11 cellular contexts compared by ENCODE assay signal in genomic region chr16:64864232-64864803, GRCh38.
DNase-seq lines count a peak whose midpoint lies in the region; ATAC-seq, FAIRE-seq and TF ChIP-seq lines count a peak whose summit lies in the region.
"Had no signal": no experiment of that assay in that cellular context is flagged by ENCODE, and none has a peak within 500 bp of the region (broad histone marks: within the 10 kb centered on the region; RNA-seq: fewer than 3 reads in every experiment).

No MANE protein-coding gene starts in this region.

- intact Hi-C loops in activated CD4-positive, alpha-beta T cell treated with anti-CD3 and anti-CD28 coated beads for 36 hours (cut with DNase I, micrococcal nuclease): no loop called here

- H3K4me1 Mint-ChIP-seq in activated CD4-positive, alpha-beta T cell treated with anti-CD3 and anti-CD28 coated beads for 36 hours: no peaks in the 10 kb centered on the region
- H3K4me1 Mint-ChIP-seq in T-cell: no peaks in the 10 kb centered on the region

- H3K27ac Mint-ChIP-seq in activated CD4-positive, alpha-beta T cell treated with anti-CD3 and anti-CD28 coated beads for 36 hours: no peak overlapping the region
- H3K27ac Mint-ChIP-seq in T-cell: no peak overlapping the region
- H3K27ac Mint-ChIP-seq: progenitor cell of endocrine pancreas had no signal

- DNase-seq in BJ (ENCODE audit: low read depth): peak; percentile 83
- peak; percentile 80 for DNase-seq in NCI-H2171 (lab: John Stamatoyannopoulos, UW)
- peak; percentile 92 for DNase-seq in choroid plexus epithelial cell (ENCODE audit: low read depth)
- DNase-seq in middle frontal gyrus (ENCODE audit: extremely low spot score, low spot score): peak; percentile 29
- no peak for DNase-seq in activated CD4-positive, alpha-beta T cell treated with anti-CD3 and anti-CD28 coated beads for 36 hours
- DNase-seq in substantia nigra (lab: John Stamatoyannopoulos, UW): no peak
- DNase-seq in T-cell: no peak
- no peak for DNase-seq in GM12892 (ENCODE audit: insufficient read length)
- DNase-seq: Caco-2, NCI-H2081 had no signal

- no peak for ATAC-seq in activated CD4-positive, alpha-beta T cell treated with anti-CD3 and anti-CD28 coated beads for 36 hours
- ATAC-seq in T-cell (replicated peaks in 1 of 4): no peak

- no peaks in the 10 kb centered on the region for H3K36me3 ChIP-seq in BJ (ENCODE audit: control insufficient read depth, insufficient read depth, low read length)

- TF ChIP-seq CTCF in BJ (IDR thresholded peaks at IDR 0.05; ENCODE audit: insufficient read depth, low read depth, low read length) (no peak), choroid plexus epithelial cell (conservative IDR thresholded peaks at IDR 0.05; ENCODE audit: low read depth, low read length) (no peak)

- no peak overlapping the region for H3K27ac ChIP-seq in substantia nigra (ENCODE audit: low read depth, low read length, poor library complexity, severe bottlenecking)

- H3K36me3 Mint-ChIP-seq in activated CD4-positive, alpha-beta T cell treated with anti-CD3 and anti-CD28 coated beads for 36 hours (ENCODE audit: low read depth): no peaks in the 10 kb centered on the region
- H3K36me3 Mint-ChIP-seq in T-cell: no peaks in the 10 kb centered on the region

- POLR2A ChIA-PET in BJ (lab: Charles Lee) (interaction anchor here (0.6 to 0.7 kb wide), 2 partner anchors 46 to 250 kb away, joined by 3 to 4 read pairs; no protein-coding TSS in a partner anchor), T-cell (lab: Charles Lee) (no interaction called here)
- POLR2A ChIA-PET in activated CD4-positive, alpha-beta T cell treated with anti-CD3 and anti-CD28 coated beads for 36 hours (lab: Charles Lee): interaction anchor here (0.6 kb wide), 1 partner anchor 471 kb away, joined by 4 read pairs; no protein-coding TSS in a partner anchor

- H3K4me3 ChIP-seq in BJ (ENCODE audit: low read depth, low read length) (no peak overlapping the region), choroid plexus epithelial cell (ENCODE audit: low read depth, low read length) (no peak overlapping the region)

- CTCF ChIA-PET in BJ (lab: Yijun Ruan, JAX): interaction anchor here (0.7 to 1.6 kb wide), 3 partner anchors 22 to 253 kb away, joined by 3 to 5 read pairs (median 4); no protein-coding TSS in a partner anchor
- CTCF ChIA-PET in activated CD4-positive, alpha-beta T cell treated with anti-CD3 and anti-CD28 coated beads for 36 hours (lab: Charles Lee): interaction anchor here (0.8 kb wide), 1 partner anchor 29 kb away, joined by 3 read pairs; no protein-coding TSS in a partner anchor
- CTCF ChIA-PET in T-cell (lab: Charles Lee): interaction anchor here in 1 of 2 donors (0.9 kb wide), 1 partner anchor 38 kb away, joined by 3 read pairs; no protein-coding TSS in a partner anchor

- H3K27me3 Mint-ChIP-seq in activated CD4-positive, alpha-beta T cell treated with anti-CD3 and anti-CD28 coated beads for 36 hours: no peaks in the 10 kb centered on the region
- H3K27me3 Mint-ChIP-seq in T-cell: no peaks in the 10 kb centered on the region
- H3K27me3 Mint-ChIP-seq: progenitor cell of endocrine pancreas had no signal

- peaks cover 10% of the 10 kb centered on the region for H3K9me3 Mint-ChIP-seq in activated CD4-positive, alpha-beta T cell treated with anti-CD3 and anti-CD28 coated beads for 36 hours (ENCODE audit: low read depth)
- H3K9me3 Mint-ChIP-seq in T-cell: peaks cover 12 to 28% (median 21%) of the 10 kb centered on the region in 3 donors

- FAIRE-seq in GM12892 (lab: Jason Lieb, UNC): no peak

- no peak for TF ChIP-seq POLR2A in GM12892 (IDR thresholded peaks at IDR 0.05; ENCODE audit: low read depth, low read length)

- no peaks in the 10 kb centered on the region for H3K27me3 ChIP-seq in BJ (ENCODE audit: control insufficient read depth, insufficient read depth, low read length)

- H3K4me3 Mint-ChIP-seq in activated CD4-positive, alpha-beta T cell treated with anti-CD3 and anti-CD28 coated beads for 36 hours: no peak overlapping the region
- H3K4me3 Mint-ChIP-seq in T-cell: no peak overlapping the region

Comparison
In these comparisons a context has a peak if more than half of its experiments do, and no peak if none do; other contexts are left out.
1. DNase-seq: peak in BJ (single experiment), NCI-H2171 (single experiment), choroid plexus epithelial cell (single experiment) and middle frontal gyrus (single experiment); none in activated CD4-positive, alpha-beta T cell treated with anti-CD3 and anti-CD28 coated beads for 36 hours (single experiment), substantia nigra (0 of 49), T-cell (0 of 34) and GM12892 (single experiment).
2. POLR2A ChIA-PET loops: an anchor here in BJ (0.6 to 0.7 kb wide) and activated CD4-positive, alpha-beta T cell treated with anti-CD3 and anti-CD28 coated beads for 36 hours (0.6 kb wide); none called in T-cell.